ENCODE assay signal across 16 cellular contexts in genomic region chr22:46977656-46978343, GRCh38.
DNase-seq lines count a peak whose midpoint lies in the region; ATAC-seq, FAIRE-seq and TF ChIP-seq lines count a peak whose summit lies in the region.
"Had no signal": no experiment of that assay in that cellular context is flagged by ENCODE, and none has a peak within 500 bp of the region (broad histone marks: within the 10 kb centered on the region; RNA-seq: fewer than 3 reads in every experiment).

No MANE protein-coding gene starts in this region.

- dilution Hi-C loops in mammary epithelial cell (cut with HindIII; ENCODE audit: low sequenced_read_pairs), result no loop called here

- H2AFZ ChIP-seq in mammary epithelial cell (ENCODE audit: low read depth, low read length), result no peak overlapping the region
- H2AFZ ChIP-seq: GM23248 had no signal

- no peaks in the 10 kb centered on the region for H3K79me2 ChIP-seq in mammary epithelial cell (ENCODE audit: insufficient read depth, low read length)

- intact Hi-C loops in mammary epithelial cell (cut with micrococcal nuclease), result no loop called here
- intact Hi-C loops in breast epithelium (cut with DNase I; ENCODE audit: low total_unique reads), result no loop called here
- intact Hi-C loops in gastrocnemius medialis (cut with DNase I; ENCODE audit: low total_unique reads), result no loop called here
- intact Hi-C loops in testis (cut with DNase I; ENCODE audit: low total_unique reads), result no loop called here

- no peak for ATAC-seq in gastrocnemius medialis
- ATAC-seq: PC-3 had no signal

- H3K4me1 Mint-ChIP-seq in nephron progenitor cell, result peaks cover 8% of the 10 kb centered on the region

- H3K36me3 Mint-ChIP-seq in nephron progenitor cell (ENCODE audit: low read depth), result peaks cover 69% of the 10 kb centered on the region

- no peak overlapping the region for H3K27ac ChIP-seq in mammary epithelial cell (ENCODE audit: insufficient read depth, low read depth, low read length)
- H3K27ac ChIP-seq in breast epithelium, result no peak overlapping the region
- H3K27ac ChIP-seq in gastrocnemius medialis, result no peak overlapping the region
- no peak overlapping the region for H3K27ac ChIP-seq in testis
- H3K27ac ChIP-seq: GM23248, SK-N-MC had no signal

- TF ChIP-seq POLR2A in breast epithelium (IDR thresholded peaks at IDR 0.05) (no peak), gastrocnemius medialis (IDR thresholded peaks at IDR 0.05) (no peak), testis (IDR thresholded peaks at IDR 0.05) (no peak)

- FAIRE-seq in bronchial epithelial cell (lab: Jason Lieb, UNC) (no peak), D721Med (lab: Jason Lieb, UNC) (no peak)

- H3K4me1 ChIP-seq in mammary epithelial cell (ENCODE audit: insufficient read depth, low read length), result peaks cover 10% of the 10 kb centered on the region
- H3K4me1 ChIP-seq in breast epithelium, result no peaks in the 10 kb centered on the region
- H3K4me1 ChIP-seq in gastrocnemius medialis, result no peaks in the 10 kb centered on the region
- H3K4me1 ChIP-seq in testis, result no peaks in the 10 kb centered on the region

- peak; percentile 39 for DNase-seq in mammary epithelial cell
- no peak for DNase-seq in breast epithelium (ENCODE audit: low spot score in 2 of 2)
- peak; percentile 57 for DNase-seq in bronchial epithelial cell (ENCODE audit: low read depth)
- no peak for DNase-seq in nephron progenitor cell
- no peak for DNase-seq in effector CD8-positive, alpha-beta T cell (lab: John Stamatoyannopoulos, UW)
- no peak for DNase-seq in gastrocnemius medialis
- DNase-seq in testis, result no peak
- DNase-seq in D721Med (ENCODE audit: insufficient read length, low spot score), result no peak
- DNase-seq: Calu3; CD4-positive, CD25-positive, alpha-beta regulatory T cell; GM23248; KG1; NCI-H2029; NCI-H526; PC-3 had no signal

- H3K4me2 ChIP-seq in mammary epithelial cell (ENCODE audit: insufficient read depth, low read depth, low read length), result peak overlapping the region; percentile 35

- peaks cover 11% of the 10 kb centered on the region for H3K9me3 Mint-ChIP-seq in nephron progenitor cell
- H3K9me3 Mint-ChIP-seq: CD4-positive, CD25-positive, alpha-beta regulatory T cell had no signal

- no peak overlapping the region for H3K4me3 Mint-ChIP-seq in nephron progenitor cell
- H3K4me3 Mint-ChIP-seq: CD4-positive, CD25-positive, alpha-beta regulatory T cell had no signal

- no peaks in the 10 kb centered on the region for H4K20me1 ChIP-seq in mammary epithelial cell (ENCODE audit: insufficient read depth, low read length)

- BruUV-seq in mammary epithelial cell (replicated peaks; lab: Mats Ljungman, UMichigan), result no TSS peak

- CTCF ChIA-PET in mammary epithelial cell (lab: Charles Lee; ENCODE audit: low non-redundant PET), result no interaction called here

- H3K9ac ChIP-seq in mammary epithelial cell (ENCODE audit: insufficient read depth, low read length), result no peak overlapping the region
- H3K9ac ChIP-seq: GM23248 had no signal

- H3K36me3 ChIP-seq in mammary epithelial cell (ENCODE audit: insufficient read depth, low read length) (peaks cover 5% of the 10 kb centered on the region), breast epithelium (no peaks in the 10 kb centered on the region), bronchial epithelial cell (ENCODE audit: control insufficient read depth, insufficient read depth, low read length) (peaks cover 9% of the 10 kb centered on the region), gastrocnemius medialis (no peaks in the 10 kb centered on the region), testis (ENCODE audit: low read depth, missing control alignments) (no peaks in the 10 kb centered on the region)

- peaks cover 2% of the 10 kb centered on the region for H3K27me3 Mint-ChIP-seq in nephron progenitor cell (ENCODE audit: low read depth, poor library complexity)
- H3K27me3 Mint-ChIP-seq: CD4-positive, CD25-positive, alpha-beta regulatory T cell had no signal

- H3K4me3 ChIP-seq in mammary epithelial cell (replicated peaks in 1 of 3; ENCODE audit: insufficient read depth in 1 of 3, low read depth in 2 of 3, low read length in 3 of 3) (no peak overlapping the region), breast epithelium (no peak overlapping the region), bronchial epithelial cell (ENCODE audit: low read depth, low read length) (no peak overlapping the region), gastrocnemius medialis (no peak overlapping the region), testis (no peak overlapping the region)
- H3K4me3 ChIP-seq: GM23248, SK-N-MC had no signal

- H3K27ac Mint-ChIP-seq in nephron progenitor cell, result peak overlapping the region; percentile 4
- H3K27ac Mint-ChIP-seq: CD4-positive, CD25-positive, alpha-beta regulatory T cell had no signal

- no peak for TF ChIP-seq CTCF in mammary epithelial cell (conservative IDR thresholded peaks at IDR 0.05 in 1 of 2, IDR thresholded peaks at IDR 0.05 in 1 of 2; ENCODE audit: extremely low read depth in 1 of 2, insufficient read depth in 1 of 2, low read depth in 1 of 2, low read length in 2 of 2)
- no peak for TF ChIP-seq CTCF in breast epithelium (IDR thresholded peaks at IDR 0.05)
- TF ChIP-seq CTCF in bronchial epithelial cell (IDR thresholded peaks at IDR 0.05; ENCODE audit: insufficient read depth, low read length, severe bottlenecking), result no peak
- TF ChIP-seq CTCF in nephron progenitor cell (IDR thresholded peaks at IDR 0.05), result no peak
- TF ChIP-seq CTCF in gastrocnemius medialis (IDR thresholded peaks at IDR 0.05 in 4 of 5, conservative IDR thresholded peaks at IDR 0.05 in 1 of 5), result no peak
- TF ChIP-seq CTCF in testis (IDR thresholded peaks at IDR 0.05), result no peak
- TF ChIP-seq CTCF in D721Med (IDR thresholded peaks at IDR 0.05; ENCODE audit: insufficient read depth, missing control alignments), result no peak

- H3K9me3 ChIP-seq in mammary epithelial cell (replicated peaks; ENCODE audit: insufficient read depth, low read length), result peaks cover 2% of the 10 kb centered on the region
- H3K9me3 ChIP-seq in breast epithelium, result no peaks in the 10 kb centered on the region
- no peaks in the 10 kb centered on the region for H3K9me3 ChIP-seq in gastrocnemius medialis
- no peaks in the 10 kb centered on the region for H3K9me3 ChIP-seq in testis

- 91% methylated on average over 11 of the region's 14 CpGs for WGBS in mammary epithelial cell (ENCODE audit: low coverage, missing lambda C conversion rate)
- WGBS in testis, 2 donors, result 97% methylated on average over 13 to 14 of the region's 14 CpGs

- in situ Hi-C loops in mammary epithelial cell (cut with MboI; ENCODE audit: low sequenced_read_pairs in 2 of 2), result no loop called here
- in situ Hi-C loops in gastrocnemius medialis (cut with MboI; ENCODE audit: low sequenced_read_pairs in 4 of 4), result no loop called here

- H3K27me3 ChIP-seq in mammary epithelial cell (ENCODE audit: insufficient read depth, low read length) (no peaks in the 10 kb centered on the region), breast epithelium (no peaks in the 10 kb centered on the region), bronchial epithelial cell (ENCODE audit: control insufficient read depth, insufficient read depth, low read length) (no peaks in the 10 kb centered on the region), gastrocnemius medialis (no peaks in the 10 kb centered on the region), testis (no peaks in the 10 kb centered on the region)

Comparison
In these comparisons a context has a peak if more than half of its experiments do, and no peak if none do; other contexts are left out.
1. DNase-seq: peak in mammary epithelial cell (single experiment) and bronchial epithelial cell (single experiment); none in breast epithelium (0 of 2), nephron progenitor cell (single experiment), effector CD8-positive, alpha-beta T cell (single experiment), gastrocnemius medialis (0 of 2), testis (single experiment) and D721Med (single experiment).